In genomic region chr17:18205861-18206260, GRCh38 we compare ENCODE assay signal across 15 cellular contexts. TPM values are rescaled to one million over a fixed set of nuclear protein-coding genes. Genes with fewer than 3 reads are reported as not detected.
DNase-seq lines count a peak whose midpoint lies in the region; ATAC-seq lines count a peak whose summit lies in the region.
"Had no signal": no experiment of that assay in that cellular context is flagged by ENCODE, and none has a peak within 500 bp of the region (broad histone marks: within the 10 kb centered on the region; RNA-seq: fewer than 3 reads in every experiment).

No MANE protein-coding gene starts in this region.

- in situ Hi-C loops in G401 (cut with HindIII; ENCODE audit: low sequenced_read_pairs): no loop called here

- no peaks in the 10 kb centered on the region for H3K4me1 Mint-ChIP-seq in activated CD4-positive, alpha-beta T cell treated with anti-CD3 and anti-CD28 coated beads for 36 hours
- H3K4me1 Mint-ChIP-seq in memory B cell: peaks cover 3% of the 10 kb centered on the region

- no peak for ATAC-seq in activated CD4-positive, alpha-beta T cell treated with anti-CD3 and anti-CD28 coated beads for 36 hours
- no peak for ATAC-seq in memory B cell (ENCODE audit: low read depth)

- peak overlapping the region; percentile 11 for H3K27ac Mint-ChIP-seq in activated CD4-positive, alpha-beta T cell treated with anti-CD3 and anti-CD28 coated beads for 36 hours
- H3K27ac Mint-ChIP-seq in memory B cell: peak overlapping the region; percentile 9

- intact Hi-C loops in activated CD4-positive, alpha-beta T cell treated with anti-CD3 and anti-CD28 coated beads for 36 hours (cut with DNase I, micrococcal nuclease): no loop called here

- CTCF ChIA-PET in activated CD4-positive, alpha-beta T cell treated with anti-CD3 and anti-CD28 coated beads for 36 hours (lab: Charles Lee): interaction anchor here (0.6 to 1.2 kb wide), 2 partner anchors 12 to 62 kb away, joined by 3 to 5 read pairs; no protein-coding TSS in a partner anchor

- POLR2A ChIA-PET in activated CD4-positive, alpha-beta T cell treated with anti-CD3 and anti-CD28 coated beads for 36 hours (lab: Charles Lee): no interaction called here

- peaks cover 19% of the 10 kb centered on the region for H3K36me3 Mint-ChIP-seq in activated CD4-positive, alpha-beta T cell treated with anti-CD3 and anti-CD28 coated beads for 36 hours (ENCODE audit: low read depth)
- peaks cover 28% of the 10 kb centered on the region for H3K36me3 Mint-ChIP-seq in memory B cell

- no peak for DNase-seq in activated CD4-positive, alpha-beta T cell treated with anti-CD3 and anti-CD28 coated beads for 36 hours
- no peak for DNase-seq in activated CD4-positive, alpha-beta T cell treated with anti-CD3 and anti-CD28 coated beads, Interleukin-2, amount 50 U/mL, for 48 hours
- DNase-seq in G401 (ENCODE audit: low spot score) (peak; percentile 60), astrocyte of the hippocampus (ENCODE audit: low read depth, low spot score) (peak; percentile 29), memory B cell (ENCODE audit: low spot score in 2 of 2) (no peak), SW 1271 (lab: John Stamatoyannopoulos, UW) (no peak), dedifferentiated amniotic fluid mesenchymal stem cell (ENCODE audit: extremely low spot score) (no peak), iPS-NIHi7 (ENCODE audit: extremely low spot score) (no peak)
- DNase-seq: 8988T; CD8-positive, alpha-beta memory T cell; DMS79; GM23248; NCI-H187 treated with DMSO at 0.1 percent for 48 hours; NCI-H69; OCI-M1 had no signal

- no peaks in the 10 kb centered on the region for H3K27me3 Mint-ChIP-seq in activated CD4-positive, alpha-beta T cell treated with anti-CD3 and anti-CD28 coated beads for 36 hours
- no peaks in the 10 kb centered on the region for H3K27me3 Mint-ChIP-seq in memory B cell
- H3K27me3 Mint-ChIP-seq: CD8-positive, alpha-beta memory T cell had no signal

- no peak overlapping the region for H3K4me3 Mint-ChIP-seq in activated CD4-positive, alpha-beta T cell treated with anti-CD3 and anti-CD28 coated beads for 36 hours
- no peak overlapping the region for H3K4me3 Mint-ChIP-seq in memory B cell
- H3K4me3 Mint-ChIP-seq: CD8-positive, alpha-beta memory T cell had no signal

- no peaks in the 10 kb centered on the region for H3K9me3 Mint-ChIP-seq in activated CD4-positive, alpha-beta T cell treated with anti-CD3 and anti-CD28 coated beads for 36 hours (ENCODE audit: low read depth)
- H3K9me3 Mint-ChIP-seq in memory B cell: no peaks in the 10 kb centered on the region
- H3K9me3 Mint-ChIP-seq: CD8-positive, alpha-beta memory T cell had no signal

RNA-seq across cellular contexts. Expression of gene LLGL1, which starts 19.6 kb away (rescaled TPM):
- 10 to 100 TPM; 17.5 to 18.4 TPM for total RNA-seq in activated CD4-positive, alpha-beta T cell treated with anti-CD3 and anti-CD28 coated beads for 36 hours
- total RNA-seq in G401 (2014; rRNA removed; shearing (Covaris generic)): 67.1 and 74.6 TPM in 2 replicates

RNA-seq across cellular contexts. Expression of gene ALKBH5, which starts 22.2 kb away (rescaled TPM):
- total RNA-seq in activated CD4-positive, alpha-beta T cell treated with anti-CD3 and anti-CD28 coated beads for 36 hours: 100 to 1,000 TPM; 163 to 168 TPM
- 85.0 and 116 TPM in 2 replicates for total RNA-seq in G401 (2014; rRNA removed; shearing (Covaris generic))

RNA-seq across cellular contexts. Expression of gene FLII, which starts 52.7 kb away (rescaled TPM):
- 100 to 1,000 TPM; 282 to 364 TPM for total RNA-seq in activated CD4-positive, alpha-beta T cell treated with anti-CD3 and anti-CD28 coated beads for 36 hours
- 321 and 446 TPM in 2 replicates for total RNA-seq in G401 (2014; rRNA removed; shearing (Covaris generic))

RNA-seq across cellular contexts. Expression of gene MIEF2, which starts 54.6 kb away (rescaled TPM):
- total RNA-seq in activated CD4-positive, alpha-beta T cell treated with anti-CD3 and anti-CD28 coated beads for 36 hours: 1 to 10 TPM; 3.3 to 5.2 TPM
- total RNA-seq in G401 (2014; rRNA removed; shearing (Covaris generic)): 20.5 and 22.0 TPM in 2 replicates

Comparison
In these comparisons a context has a peak if more than half of its experiments do, and no peak if none do; other contexts are left out.
1. DNase-seq: peak in G401 (single experiment) and astrocyte of the hippocampus (single experiment); none in activated CD4-positive, alpha-beta T cell treated with anti-CD3 and anti-CD28 coated beads for 36 hours (single experiment), activated CD4-positive, alpha-beta T cell treated with anti-CD3 and anti-CD28 coated beads, Interleukin-2, amount 50 U/mL, for 48 hours (0 of 2), memory B cell (0 of 2), SW 1271 (0 of 2), dedifferentiated amniotic fluid mesenchymal stem cell (single experiment) and iPS-NIHi7 (single experiment).